ENCODE assay signal across 11 cellular contexts in the genomic region with DNA sequence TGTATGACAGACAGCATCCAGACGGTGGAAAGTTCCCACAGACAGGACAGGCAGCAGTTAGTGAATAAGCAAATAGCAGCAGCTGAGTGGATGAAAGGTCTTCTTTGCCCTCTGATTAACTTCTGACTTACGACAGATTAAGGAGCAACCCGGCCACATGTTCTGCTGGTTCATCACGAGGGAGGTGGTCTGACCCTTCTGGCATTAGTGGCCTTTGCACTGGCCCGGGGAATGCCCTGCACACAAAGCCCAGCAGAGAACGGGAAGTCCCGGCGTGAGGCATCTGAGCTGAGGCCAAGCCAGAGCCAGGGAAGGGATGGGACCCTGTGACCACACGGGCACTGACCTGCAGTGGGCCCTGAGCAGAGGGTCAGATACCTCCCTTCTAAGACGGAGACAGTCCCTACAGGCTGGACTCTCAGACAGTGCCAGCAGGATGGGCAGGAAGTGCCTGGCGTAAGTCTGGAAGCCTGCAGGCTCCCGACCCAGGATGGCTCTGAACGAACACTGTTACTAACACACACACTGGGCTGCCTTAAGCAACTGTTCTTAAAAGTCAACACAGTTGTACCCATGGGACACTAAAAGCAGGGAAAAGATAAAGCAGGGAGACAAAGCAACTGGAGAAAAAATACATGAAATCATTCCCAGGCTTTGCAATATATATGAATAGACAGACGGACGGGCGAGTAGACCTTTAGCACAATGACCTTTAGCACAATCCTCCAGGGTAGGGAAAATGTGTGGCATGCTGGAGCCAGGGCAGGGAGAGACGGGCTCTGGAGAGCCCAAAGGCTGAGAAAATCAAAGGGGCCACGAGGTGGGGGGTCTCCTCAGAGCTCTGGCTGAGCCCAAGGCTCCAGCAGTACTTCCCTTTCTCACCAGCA. TPM values are rescaled to one million over a fixed set of nuclear protein-coding genes. Genes with fewer than 3 reads are reported as not detected.
DNase-seq lines count a peak whose midpoint lies in the region; FAIRE-seq and TF ChIP-seq lines count a peak whose summit lies in the region.
"Had no signal": no experiment of that assay in that cellular context is flagged by ENCODE, and none has a peak within 500 bp of the region (broad histone marks: within the 10 kb centered on the region; RNA-seq: fewer than 3 reads in every experiment).

No MANE protein-coding gene starts in this region.

- H2AFZ ChIP-seq in astrocyte (ENCODE audit: low read depth, low read length), result no peak overlapping the region

- H3K4me2 ChIP-seq in astrocyte (ENCODE audit: low read length), result no peak overlapping the region
- H3K4me2 ChIP-seq: SK-N-SH had no signal

- H3K27ac Mint-ChIP-seq in astrocyte (ENCODE audit: unreplicated experiment) (peak overlapping the region; percentile 26), immature natural killer cell (peak overlapping the region; percentile 29 to 84 (median 72))

- no peak overlapping the region for H3K4me3 Mint-ChIP-seq in astrocyte (ENCODE audit: unreplicated experiment)
- peak overlapping the region in 1 of 5 donors; percentile 7 for H3K4me3 Mint-ChIP-seq in immature natural killer cell

- peaks cover 52% of the 10 kb centered on the region for H3K79me2 ChIP-seq in astrocyte (ENCODE audit: insufficient read depth, low read length)

- H3K9me3 ChIP-seq in Peyer's patch (no peaks in the 10 kb centered on the region), astrocyte (ENCODE audit: insufficient read depth, low read depth, low read length) (no peaks in the 10 kb centered on the region), skeletal muscle tissue (ENCODE audit: control insufficient read depth in 3 of 3, low read length in 3 of 3) (no peaks in the 10 kb centered on the region)
- no peaks in the 10 kb centered on the region for H3K9me3 ChIP-seq in effector memory CD4-positive, alpha-beta T cell (ENCODE audit: control insufficient read depth, low read length)
- H3K9me3 ChIP-seq: SK-N-SH had no signal

- H3K4me1 ChIP-seq in Peyer's patch (peaks cover 0 to 31% (median 3%) of the 10 kb centered on the region in 4 donors), astrocyte (ENCODE audit: insufficient read depth, low read length) (no peaks in the 10 kb centered on the region), skeletal muscle tissue (ENCODE audit: control insufficient read depth in 3 of 3, insufficient read depth in 3 of 3, low read length in 3 of 3) (peaks cover 25 to 50% (median 46%) of the 10 kb centered on the region in 3 donors)
- peaks cover 28% of the 10 kb centered on the region for H3K4me1 ChIP-seq in effector memory CD4-positive, alpha-beta T cell (ENCODE audit: control insufficient read depth, insufficient read depth, low read length, poor library complexity, severe bottlenecking)

- no peaks in the 10 kb centered on the region for H3K27me3 ChIP-seq in Peyer's patch
- no peaks in the 10 kb centered on the region for H3K27me3 ChIP-seq in astrocyte (ENCODE audit: insufficient read depth, low read length)
- H3K27me3 ChIP-seq in skeletal muscle tissue (ENCODE audit: control insufficient read depth in 3 of 3, insufficient read depth in 3 of 3, low read length in 3 of 3), result no peaks in the 10 kb centered on the region
- no peaks in the 10 kb centered on the region for H3K27me3 ChIP-seq in effector memory CD4-positive, alpha-beta T cell (replicated peaks; ENCODE audit: control insufficient read depth, insufficient read depth, low read length, poor library complexity, severe bottlenecking)

- H3K9ac ChIP-seq in astrocyte (ENCODE audit: low read length) (no peak overlapping the region), skeletal muscle tissue (ENCODE audit: low read depth in 1 of 3, low read length in 3 of 3) (peak overlapping the region; percentile 22 to 76 (median 40))
- H3K9ac ChIP-seq: SK-N-SH had no signal

- peak overlapping the region in 3 of 4 donors; percentile 57 to 87 (median 81) for H3K27ac ChIP-seq in Peyer's patch
- no peak overlapping the region for H3K27ac ChIP-seq in astrocyte (ENCODE audit: low read depth, low read length)
- peak overlapping the region; percentile 14 for H3K27ac ChIP-seq in skeletal muscle tissue (ENCODE audit: low read depth, low read length)
- H3K27ac ChIP-seq in effector memory CD4-positive, alpha-beta T cell (ENCODE audit: insufficient read depth, low read length, poor library complexity, severe bottlenecking), result no peak overlapping the region

- peaks cover 10% of the 10 kb centered on the region for H3K36me3 Mint-ChIP-seq in astrocyte (ENCODE audit: low read depth, unreplicated experiment)
- peaks cover 0 to 16% (median 15%) of the 10 kb centered on the region in 3 donors for H3K36me3 Mint-ChIP-seq in immature natural killer cell

- peak; percentile 35 to 45 for TF ChIP-seq POLR2A in Peyer's patch (IDR thresholded peaks at IDR 0.05)

- H3K4me3 ChIP-seq in Peyer's patch (peak overlapping the region in 2 of 4 donors; percentile 33 to 42), astrocyte (ENCODE audit: insufficient read depth, low read depth, low read length) (no peak overlapping the region), skeletal muscle tissue (ENCODE audit: low read length in 3 of 3) (peak overlapping the region in 1 of 3 donors; percentile 66)
- no peak overlapping the region for H3K4me3 ChIP-seq in effector memory CD4-positive, alpha-beta T cell (ENCODE audit: insufficient read depth, low read depth, low read length, poor library complexity, severe bottlenecking)

- H3K9me3 Mint-ChIP-seq in astrocyte (ENCODE audit: unreplicated experiment) (no peaks in the 10 kb centered on the region), immature natural killer cell (no peaks in the 10 kb centered on the region)

- DNase-seq in Peyer's patch (peak in 2 of 3 donors; percentile 86), astrocyte (ENCODE audit: low read depth) (no peak), immature natural killer cell (no peak)
- no peak for DNase-seq in effector memory CD4-positive, alpha-beta T cell
- DNase-seq in stimulated activated CD4-positive, alpha-beta T cell treated with anti-CD3 and anti-CD28 coated beads, Interleukin-2, amount 100 ng/mL, for 24 hours, result no peak
- no peak for DNase-seq in stimulated activated CD4-positive, alpha-beta T cell treated with anti-CD3 and anti-CD28 coated beads, Interleukin-2, amount 100 ng/mL, for 48 hours
- DNase-seq: DMS53; NCI-H1417; SK-N-SH; stimulated activated CD4-positive, alpha-beta T cell treated with anti-CD3 and anti-CD28 coated beads, Interleukin-4, amount 100 ng/mL, for 24 hours had no signal

- H3K36me3 ChIP-seq in Peyer's patch, result peaks cover 0 to 36% (median 0%) of the 10 kb centered on the region in 3 donors
- peaks cover 4% of the 10 kb centered on the region for H3K36me3 ChIP-seq in astrocyte (ENCODE audit: insufficient read depth, low read length)
- peaks cover 9 to 24% (median 22%) of the 10 kb centered on the region in 3 donors for H3K36me3 ChIP-seq in skeletal muscle tissue (ENCODE audit: control insufficient read depth in 3 of 3, insufficient read depth in 3 of 3, low read length in 3 of 3)
- peaks cover 25% of the 10 kb centered on the region for H3K36me3 ChIP-seq in effector memory CD4-positive, alpha-beta T cell (ENCODE audit: control insufficient read depth, insufficient read depth, low read length)

- no peak for FAIRE-seq in astrocyte (lab: Jason Lieb, UNC)

- H3K27me3 Mint-ChIP-seq in astrocyte (ENCODE audit: low read depth, unreplicated experiment), result no peaks in the 10 kb centered on the region
- peaks cover 0 to 5% (median 2%) of the 10 kb centered on the region in 3 donors for H3K27me3 Mint-ChIP-seq in immature natural killer cell (ENCODE audit: low read depth in 3 of 3)

- H3K4me1 Mint-ChIP-seq in astrocyte (ENCODE audit: low read depth, unreplicated experiment) (peaks cover 19% of the 10 kb centered on the region), immature natural killer cell (peaks cover 62 to 64% of the 10 kb centered on the region in 2 donors)

- peaks cover 57% of the 10 kb centered on the region for H4K20me1 ChIP-seq in astrocyte (ENCODE audit: insufficient read depth, low read length)

- TF ChIP-seq CTCF in Peyer's patch (IDR thresholded peaks at IDR 0.05) (no peak), astrocyte (IDR thresholded peaks at IDR 0.05; ENCODE audit: insufficient read depth, low read depth, low read length) (no peak)

RNA-seq across cellular contexts. Expression of gene C19orf12, which starts 6.3 kb away (rescaled TPM):
- total RNA-seq in Peyer's patch, result 10 to 100 TPM; 18.2 to 49.1 (median 28.2) TPM
- total RNA-seq in astrocyte, result 38.7 and 40.9 TPM in 2 replicates
- 10 to 100 TPM; 32.4 to 68.3 (median 60.3) TPM for polyA plus RNA-seq in immature natural killer cell
- 17.2 TPM for total RNA-seq in skeletal muscle tissue

RNA-seq across cellular contexts. Expression of gene PLEKHF1, which starts 43.5 kb away (rescaled TPM):
- total RNA-seq in Peyer's patch (10 to 100 TPM in 1 of 4 donors, 1 to 10 TPM in 3; 8.2 to 16.5 (median 9.0) TPM), astrocyte (10.8 and 13.1 TPM in 2 replicates), skeletal muscle tissue (16.7 TPM)
- 100 to 1,000 TPM; 107 to 244 (median 141) TPM for polyA plus RNA-seq in immature natural killer cell

Comparison
In these comparisons a context has a peak if more than half of its experiments do, and no peak if none do; other contexts are left out.
1. DNase-seq: peak in Peyer's patch (2 of 3); none in astrocyte (single experiment), immature natural killer cell (0 of 3), effector memory CD4-positive, alpha-beta T cell (0 of 3), stimulated activated CD4-positive, alpha-beta T cell treated with anti-CD3 and anti-CD28 coated beads, Interleukin-2, amount 100 ng/mL, for 24 hours (0 of 2) and stimulated activated CD4-positive, alpha-beta T cell treated with anti-CD3 and anti-CD28 coated beads, Interleukin-2, amount 100 ng/mL, for 48 hours (0 of 2).
2. H3K27ac ChIP-seq: peak in Peyer's patch (3 of 4) and skeletal muscle tissue (single experiment); none in astrocyte (single experiment) and effector memory CD4-positive, alpha-beta T cell (single experiment).